ENCODE assay signal across 13 cellular contexts in the genomic region with DNA sequence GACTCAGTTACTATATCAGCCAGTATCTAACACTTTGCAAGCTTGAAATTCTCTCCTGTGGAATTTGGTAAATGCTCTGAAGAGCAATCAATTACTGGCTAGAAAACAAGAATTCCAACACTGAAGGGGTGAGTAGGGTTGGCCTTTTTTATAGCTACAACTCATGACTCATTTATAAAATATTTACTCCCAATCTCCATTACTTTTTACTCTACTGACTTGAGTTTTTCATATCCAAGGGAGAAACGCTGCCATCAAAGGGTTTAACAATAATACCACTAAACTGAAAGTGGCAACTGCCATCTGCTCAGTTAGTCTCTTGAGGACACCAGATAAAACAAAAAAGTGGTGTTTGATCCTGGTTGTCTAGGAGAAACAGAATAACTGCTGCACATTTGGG.
DNase-seq lines count a peak whose midpoint lies in the region; TF ChIP-seq lines count a peak whose summit lies in the region.
"Had no signal": no experiment of that assay in that cellular context is flagged by ENCODE, and none has a peak within 500 bp of the region (broad histone marks: within the 10 kb centered on the region; RNA-seq: fewer than 3 reads in every experiment).

No MANE protein-coding gene starts in this region.

- no peak for TF ChIP-seq CTCF in fibroblast of the aortic adventitia (IDR thresholded peaks at IDR 0.05; ENCODE audit: insufficient read depth, low read length)

- no peak overlapping the region for H3K4me3 Mint-ChIP-seq in activated T-cell treated with anti-CD3 and anti-CD28 coated beads, Interleukin-2, amount 50 U/mL, for 24 hours
- H3K4me3 Mint-ChIP-seq: activated CD8-positive, alpha-beta T cell treated with anti-CD3 and anti-CD28 coated beads, Interleukin-2, amount 10 ng/mL, durations not matched to agents 7 days and 5 days; naive thymus-derived CD8-positive, alpha-beta T cell had no signal

- no peak overlapping the region for H3K27ac Mint-ChIP-seq in activated T-cell treated with anti-CD3 and anti-CD28 coated beads, Interleukin-2, amount 50 U/mL, for 24 hours
- H3K27ac Mint-ChIP-seq: activated CD8-positive, alpha-beta T cell treated with anti-CD3 and anti-CD28 coated beads, Interleukin-2, amount 10 ng/mL, durations not matched to agents 7 days and 5 days; naive thymus-derived CD8-positive, alpha-beta T cell had no signal

- H3K4me3 ChIP-seq in fibroblast of the aortic adventitia (ENCODE audit: low read depth, low read length) (no peak overlapping the region), skeletal muscle cell (ENCODE audit: low read depth, low read length) (no peak overlapping the region)
- H3K4me3 ChIP-seq: esophagus muscularis mucosa had no signal

- no peaks in the 10 kb centered on the region for H3K27me3 Mint-ChIP-seq in activated T-cell treated with anti-CD3 and anti-CD28 coated beads, Interleukin-2, amount 50 U/mL, for 24 hours

- H3K9me3 Mint-ChIP-seq in activated T-cell treated with anti-CD3 and anti-CD28 coated beads, Interleukin-2, amount 50 U/mL, for 24 hours: peaks cover 3% of the 10 kb centered on the region

- DNase-seq in GM04503 (ENCODE audit: low read depth) (peak; percentile 70), RPMI7951 (ENCODE audit: low read depth) (peak; percentile 80), fibroblast of the aortic adventitia (ENCODE audit: low read depth) (peak; percentile 79), skeletal muscle cell (ENCODE audit: low read depth) (peak; percentile 38), caudate nucleus (lab: John Stamatoyannopoulos, UW) (no peak)
- no peak for DNase-seq in stimulated activated CD4-positive, alpha-beta T cell treated with anti-CD3 and anti-CD28 coated beads, Interleukin-12 subunit alpha, Interleukin-12 subunit beta, amount 100 ng/mL, for 4 hours
- DNase-seq in activated T-cell treated with anti-CD3 and anti-CD28 coated beads, Interleukin-2, amount 50 U/mL, for 24 hours: no peak
- DNase-seq: activated CD8-positive, alpha-beta T cell treated with anti-CD3 and anti-CD28 coated beads, Interleukin-2, amount 10 ng/mL, durations not matched to agents 7 days and 5 days; activated gamma-delta T cell treated with Interleukin-2 at 50 U/mL for 16 hours; naive thymus-derived CD8-positive, alpha-beta T cell; NCI-H1417; NCI-H526 had no signal

- no peak overlapping the region for H3K27ac ChIP-seq in caudate nucleus (ENCODE audit: low read depth, low read length)
- H3K27ac ChIP-seq: esophagus muscularis mucosa had no signal

- no peaks in the 10 kb centered on the region for H3K36me3 Mint-ChIP-seq in activated T-cell treated with anti-CD3 and anti-CD28 coated beads, Interleukin-2, amount 50 U/mL, for 24 hours (ENCODE audit: low read depth)
- H3K36me3 Mint-ChIP-seq: naive thymus-derived CD8-positive, alpha-beta T cell had no signal

- no peaks in the 10 kb centered on the region for H3K4me1 Mint-ChIP-seq in activated T-cell treated with anti-CD3 and anti-CD28 coated beads, Interleukin-2, amount 50 U/mL, for 24 hours (ENCODE audit: low read depth)
- H3K4me1 Mint-ChIP-seq: naive thymus-derived CD8-positive, alpha-beta T cell had no signal

Comparison
In these comparisons a context has a peak if more than half of its experiments do, and no peak if none do; other contexts are left out.
1. DNase-seq: peak in GM04503 (single experiment), RPMI7951 (single experiment), fibroblast of the aortic adventitia (single experiment) and skeletal muscle cell (single experiment); none in stimulated activated CD4-positive, alpha-beta T cell treated with anti-CD3 and anti-CD28 coated beads, Interleukin-12 subunit alpha, Interleukin-12 subunit beta, amount 100 ng/mL, for 4 hours (single experiment), caudate nucleus (0 of 61) and activated T-cell treated with anti-CD3 and anti-CD28 coated beads, Interleukin-2, amount 50 U/mL, for 24 hours (single experiment).